15 cellular contexts compared by ENCODE assay signal in the genomic region with DNA sequence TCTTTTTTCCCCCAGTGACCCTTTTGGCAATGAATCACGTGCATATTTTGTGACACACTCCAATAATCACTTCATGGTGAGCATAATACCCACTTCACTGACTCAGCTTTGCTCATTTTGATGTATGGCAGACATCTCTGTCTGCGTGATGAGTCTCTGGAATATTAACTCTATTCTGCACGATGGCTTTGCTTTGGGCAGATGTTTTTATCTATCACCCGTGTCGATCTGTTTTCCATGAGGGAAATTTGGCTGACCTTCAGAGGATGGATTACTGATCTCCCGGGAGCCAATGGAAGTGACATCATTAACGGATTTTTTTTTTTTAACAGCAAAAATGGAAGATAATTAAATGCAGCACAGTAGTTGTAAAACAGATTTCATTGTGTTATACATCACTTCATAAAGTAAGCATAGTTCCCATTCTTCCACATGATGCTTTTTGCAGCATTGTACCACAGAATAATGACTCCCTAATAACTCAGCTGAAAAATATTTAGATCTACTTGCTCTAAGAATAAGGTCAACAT. TPM values are rescaled to one million over a fixed set of nuclear protein-coding genes. Genes with fewer than 3 reads are reported as not detected.
A peak's percentile ranks its signal among the peaks of the same experiment; 100 is the strongest.
DNase-seq lines count a peak whose midpoint lies in the region; ATAC-seq and TF ChIP-seq lines count a peak whose summit lies in the region.
"Had no signal": no experiment of that assay in that cellular context is flagged by ENCODE, and none has a peak within 500 bp of the region (broad histone marks: within the 10 kb centered on the region; RNA-seq: fewer than 3 reads in every experiment).

No MANE protein-coding gene starts in this region.

- ATAC-seq in activated CD4-positive, alpha-beta T cell treated with anti-CD3 and anti-CD28 coated beads for 36 hours, result no peak
- ATAC-seq in GM21717 (IDR thresholded peaks at IDR 0.05; ENCODE audit: unreplicated experiment), result no peak

- H3K4me3 Mint-ChIP-seq in activated CD4-positive, alpha-beta T cell treated with anti-CD3 and anti-CD28 coated beads for 36 hours, result no peak overlapping the region

- WGBS in prostate gland, result 54% methylated on average over 7 of the region's 7 CpGs

- peaks cover 55% of the 10 kb centered on the region for H3K36me3 Mint-ChIP-seq in activated CD4-positive, alpha-beta T cell treated with anti-CD3 and anti-CD28 coated beads for 36 hours (ENCODE audit: low read depth)

- H3K27ac Mint-ChIP-seq in activated CD4-positive, alpha-beta T cell treated with anti-CD3 and anti-CD28 coated beads for 36 hours, result peak overlapping the region; percentile 59

- no peaks in the 10 kb centered on the region for H3K27me3 ChIP-seq in prostate gland (replicated peaks; ENCODE audit: insufficient read depth)
- H3K27me3 ChIP-seq: SJCRH30, tibial nerve had no signal

- no peaks in the 10 kb centered on the region for H3K9me3 ChIP-seq in prostate gland
- H3K9me3 ChIP-seq: SJCRH30, tibial nerve had no signal

- TF ChIP-seq CTCF in fibroblast of mammary gland (conservative IDR thresholded peaks at IDR 0.05; ENCODE audit: control insufficient read depth, insufficient read depth, low read depth, low read length) (no peak), prostate gland (IDR thresholded peaks at IDR 0.05) (no peak)

- POLR2A ChIA-PET in activated CD4-positive, alpha-beta T cell treated with anti-CD3 and anti-CD28 coated beads for 36 hours (lab: Charles Lee), result no interaction called here

- peaks cover 72% of the 10 kb centered on the region for H3K4me1 Mint-ChIP-seq in activated CD4-positive, alpha-beta T cell treated with anti-CD3 and anti-CD28 coated beads for 36 hours

- intact Hi-C loops in activated CD4-positive, alpha-beta T cell treated with anti-CD3 and anti-CD28 coated beads for 36 hours (cut with DNase I, micrococcal nuclease), result no loop called here
- intact Hi-C loops in prostate gland (cut with DNase I), result no loop called here

- CTCF ChIA-PET in activated CD4-positive, alpha-beta T cell treated with anti-CD3 and anti-CD28 coated beads for 36 hours (lab: Charles Lee), result interaction anchor here (1.2 kb wide), 1 partner anchor 16 kb away, joined by 4 read pairs; no protein-coding TSS in a partner anchor

- H3K4me1 ChIP-seq in prostate gland (replicated peaks), result no peaks in the 10 kb centered on the region
- H3K4me1 ChIP-seq: SJCRH30 had no signal

- peaks cover 0 to 6% of the 10 kb centered on the region in 2 donors for H3K36me3 ChIP-seq in prostate gland

- H3K4me3 ChIP-seq in fibroblast of mammary gland (ENCODE audit: control insufficient read depth, low read depth, low read length) (no peak overlapping the region), prostate gland (no peak overlapping the region)
- H3K4me3 ChIP-seq: SJCRH30, tibial nerve had no signal

- H3K9me3 Mint-ChIP-seq in activated CD4-positive, alpha-beta T cell treated with anti-CD3 and anti-CD28 coated beads for 36 hours (ENCODE audit: low read depth), result peaks cover 4% of the 10 kb centered on the region

- TF ChIP-seq POLR2A in prostate gland (IDR thresholded peaks at IDR 0.05), result no peak

- H3K27ac ChIP-seq in prostate gland, result no peak overlapping the region
- H3K27ac ChIP-seq: HL-60, SJCRH30 had no signal

- DNase-seq in activated CD4-positive, alpha-beta T cell treated with anti-CD3 and anti-CD28 coated beads for 36 hours, result no peak
- DNase-seq in activated CD4-positive, alpha-beta T cell treated with anti-CD3 and anti-CD28 coated beads, Interleukin-2, amount 50 U/mL, for 4 hours, result no peak
- DNase-seq in RKO (ENCODE audit: low spot score), result peak; percentile 53
- DNase-seq in fibroblast of mammary gland (ENCODE audit: low read depth), result peak; percentile 97
- DNase-seq in stromal cell of bone marrow (ENCODE audit: low read depth), result peak; percentile 72
- DNase-seq in prostate gland (ENCODE audit: low spot score), result no peak
- no peak for DNase-seq in HuH-7 (ENCODE audit: low spot score)
- DNase-seq: activated effector memory CD4-positive, alpha-beta T cell treated with anti-CD3 and anti-CD28 coated beads, Interleukin-2, amount 50 U/mL, for 16 hours; central memory CD4-positive, alpha-beta T cell; erythroblast; NCI-H748 treated with DMSO at 0.1 percent for 48 hours; SJCRH30 had no signal

- no peaks in the 10 kb centered on the region for H3K27me3 Mint-ChIP-seq in activated CD4-positive, alpha-beta T cell treated with anti-CD3 and anti-CD28 coated beads for 36 hours

RNA-seq across cellular contexts. Expression of gene CDC42EP3, which starts 29.8 kb away (rescaled TPM):
- total RNA-seq in activated CD4-positive, alpha-beta T cell treated with anti-CD3 and anti-CD28 coated beads for 36 hours, result 10 to 100 TPM; 16.4 to 25.2 TPM
- 10 to 100 TPM; 38.5 to 75.5 TPM for total RNA-seq in prostate gland

Comparison
In these comparisons a context has a peak if more than half of its experiments do, and no peak if none do; other contexts are left out.
1. DNase-seq: peak in RKO (single experiment), fibroblast of mammary gland (single experiment) and stromal cell of bone marrow (single experiment); none in activated CD4-positive, alpha-beta T cell treated with anti-CD3 and anti-CD28 coated beads for 36 hours (single experiment), activated CD4-positive, alpha-beta T cell treated with anti-CD3 and anti-CD28 coated beads, Interleukin-2, amount 50 U/mL, for 4 hours (0 of 2), prostate gland (single experiment) and HuH-7 (single experiment).